8 cellular contexts compared by ENCODE assay signal in genomic region chr1:229891227-229891626, GRCh38.
"Had no signal": no experiment of that assay in that cellular context is flagged by ENCODE, and none has a peak within 500 bp of the region (broad histone marks: within the 10 kb centered on the region; RNA-seq: fewer than 3 reads in every experiment).

No MANE protein-coding gene starts in this region.

- H3K27ac ChIP-seq: HL-60 had no signal

- H3K4me1 Mint-ChIP-seq: GM23338, IgD-negative memory B cell had no signal

- H3K27ac Mint-ChIP-seq: GM23338, HFFc6, IgD-negative memory B cell had no signal

- H3K36me3 Mint-ChIP-seq: IgD-negative memory B cell had no signal

- H3K36me3 ChIP-seq: HAP-1 had no signal

- H3K4me3 Mint-ChIP-seq: GM23338, HFFc6, IgD-negative memory B cell had no signal

- H3K9me3 Mint-ChIP-seq: GM23338, HFFc6 had no signal

- H3K9me3 ChIP-seq: HAP-1 had no signal

- ATAC-seq: GM23338, HCT116, HepG2 had no signal

- DNase-seq: H7, HFFc6 had no signal

- H3K4me3 ChIP-seq: GM23338, HAP-1 had no signal

- H3K4me1 ChIP-seq: HAP-1 had no signal
